Comparison of ENCODE assay signal across 19 cellular contexts in the genomic region with DNA sequence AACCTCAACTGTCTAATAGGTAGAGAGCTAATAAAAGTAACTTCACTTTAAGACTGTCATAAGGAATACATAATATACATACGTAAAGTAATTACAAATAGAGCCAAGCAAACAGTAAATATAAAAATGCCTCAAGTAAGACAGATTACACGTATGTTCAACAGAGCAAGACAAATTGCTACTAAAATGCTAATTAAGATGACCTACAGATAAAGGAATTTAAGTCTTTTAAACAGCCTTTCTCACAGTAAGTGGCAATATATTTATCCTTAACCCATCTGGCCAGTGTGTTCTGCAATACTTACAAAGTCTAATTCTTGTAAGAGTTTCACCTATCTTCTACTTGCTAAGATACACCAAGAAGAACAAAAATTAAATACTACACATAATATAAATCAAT. TPM values are rescaled to one million over a fixed set of nuclear protein-coding genes. Genes with fewer than 3 reads are reported as not detected.
"Had no signal": no experiment of that assay in that cellular context is flagged by ENCODE, and none has a peak within 500 bp of the region (broad histone marks: within the 10 kb centered on the region; RNA-seq: fewer than 3 reads in every experiment).

No MANE protein-coding gene starts in this region.

- DNase-seq: activated CD4-positive, alpha-beta T cell treated with anti-CD3 and anti-CD28 coated beads, Interleukin-2, amount 50 U/mL, for 1 hour; activated CD4-positive, CD25-positive, alpha-beta regulatory T cell; activated CD8-positive, alpha-beta memory T cell treated with anti-CD3 and anti-CD28 coated beads, Interleukin-2, amount 10 ng/mL, durations not matched to agents 7 days and 5 days; activated T-cell treated with anti-CD3 and anti-CD28 coated beads, Interleukin-2, amount 50 U/mL, for 1 hour; adrenal gland; central memory CD4-positive, alpha-beta T cell; colonic mucosa; esophagus squamous epithelium; immature natural killer cell; occipital lobe; right cardiac atrium; stimulated activated CD4-positive, alpha-beta T cell treated with anti-CD3 and anti-CD28 coated beads, Interleukin-4, amount 100 ng/mL, for 24 hours; stimulated activated naive CD4-positive, alpha-beta T cell; T-helper 2 cell; tibial artery had no signal

- ATAC-seq: activated CD8-positive, alpha-beta memory T cell treated with anti-CD3 and anti-CD28 coated beads, Interleukin-2, amount 10 ng/mL, durations not matched to agents 7 days and 5 days; right cardiac atrium had no signal

- H3K27ac Mint-ChIP-seq: progenitor cell of endocrine pancreas had no signal

- H3K4me1 ChIP-seq: adrenal gland, colonic mucosa had no signal

- H3K9me3 Mint-ChIP-seq: immature natural killer cell, nephron had no signal

- H3K27me3 ChIP-seq: adrenal gland, colonic mucosa, esophagus squamous epithelium, tibial artery had no signal

- H3K4me3 ChIP-seq: adrenal gland, colonic mucosa, esophagus squamous epithelium, skin epidermis, tibial artery had no signal

- H3K4me1 Mint-ChIP-seq: nephron had no signal

- H3K4me3 Mint-ChIP-seq: activated CD8-positive, alpha-beta memory T cell treated with anti-CD3 and anti-CD28 coated beads, Interleukin-2, amount 10 ng/mL, durations not matched to agents 7 days and 5 days; immature natural killer cell; nephron had no signal

- H3K27me3 Mint-ChIP-seq: activated CD8-positive, alpha-beta memory T cell treated with anti-CD3 and anti-CD28 coated beads, Interleukin-2, amount 10 ng/mL, durations not matched to agents 7 days and 5 days; progenitor cell of endocrine pancreas had no signal

- H3K9me3 ChIP-seq: adrenal gland, colonic mucosa, esophagus squamous epithelium, tibial artery had no signal

- H3K27ac ChIP-seq: adrenal gland, colonic mucosa, esophagus squamous epithelium, skin epidermis, tibial artery had no signal

RNA-seq across cellular contexts. Expression of a gene that starts 30.2 kb away (rescaled TPM):
- total RNA-seq: subcutaneous adipose tissue had no signal
